18 cellular contexts compared by ENCODE assay signal in the genomic region with DNA sequence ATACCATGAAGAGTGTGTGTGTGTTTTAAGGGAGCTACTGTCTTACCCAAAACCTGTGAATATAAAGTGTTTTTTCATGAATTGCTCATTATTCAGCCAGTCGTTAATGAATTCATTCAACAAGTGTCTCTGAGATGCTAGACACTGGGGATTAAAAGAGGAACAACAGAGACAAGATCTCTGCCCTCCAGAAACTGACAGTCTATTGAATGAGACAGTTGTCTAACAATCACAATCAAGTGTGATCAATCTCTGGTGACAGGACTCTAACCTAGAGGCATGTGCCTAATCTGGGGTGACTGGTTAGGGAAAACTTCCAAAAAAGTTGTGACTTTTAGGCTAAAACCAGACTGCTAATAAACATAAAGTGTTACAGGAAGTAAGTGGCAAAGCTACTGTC.
"Had no signal": no experiment of that assay in that cellular context is flagged by ENCODE, and none has a peak within 500 bp of the region (broad histone marks: within the 10 kb centered on the region; RNA-seq: fewer than 3 reads in every experiment).

No MANE protein-coding gene starts in this region.

- H3K27me3 ChIP-seq: esophagus muscularis mucosa, heart right ventricle, neural progenitor cell, suprapubic skin, transverse colon, uterus had no signal

- H3K27ac ChIP-seq: esophagus muscularis mucosa, heart right ventricle, neural progenitor cell, suprapubic skin, transverse colon, uterus had no signal

- H2AFZ ChIP-seq: neural progenitor cell had no signal

- DNase-seq: activated CD4-positive, alpha-beta T cell treated with anti-CD3 and anti-CD28 coated beads for 36 hours; activated CD4-positive, alpha-beta T cell treated with anti-CD3 and anti-CD28 coated beads, Interleukin-2, amount 50 U/mL, for 48 hours; dermis blood vessel endothelial cell; effector memory CD4-positive, alpha-beta T cell; heart right ventricle; mesenchymal stem cell; naive thymus-derived CD4-positive, alpha-beta T cell; stimulated activated CD4-positive, alpha-beta T cell treated with anti-CD3 and anti-CD28 coated beads, Interleukin-2, amount 100 ng/mL, for 24 hours; stimulated activated naive CD8-positive, alpha-beta T cell treated with anti-CD3 and anti-CD28 coated beads, Interleukin-15, amount 100 ng/mL, for 72 hours; T1000; transverse colon; uterus had no signal

- FAIRE-seq: endothelial cell of umbilical vein had no signal

- H3K4me1 ChIP-seq: esophagus muscularis mucosa, heart right ventricle, neural progenitor cell, suprapubic skin, transverse colon, uterus had no signal

- H3K27me3 Mint-ChIP-seq: activated CD4-positive, alpha-beta T cell treated with anti-CD3 and anti-CD28 coated beads for 36 hours; activated naive CD8-positive, alpha-beta T cell; progenitor cell of endocrine pancreas; stimulated activated naive CD8-positive, alpha-beta T cell treated with anti-CD3 and anti-CD28 coated beads, Interleukin-15, amount 100 ng/mL, for 72 hours had no signal

- H3K4me3 ChIP-seq: esophagus muscularis mucosa, heart right ventricle, neural progenitor cell, suprapubic skin, transverse colon, uterus had no signal

- H3K36me3 Mint-ChIP-seq: activated naive CD8-positive, alpha-beta T cell had no signal

- H3K4me2 ChIP-seq: neural progenitor cell had no signal

- H3K36me3 ChIP-seq: esophagus muscularis mucosa, heart right ventricle, neural progenitor cell, suprapubic skin, transverse colon, uterus had no signal

- H3K9me3 Mint-ChIP-seq: stimulated activated naive CD8-positive, alpha-beta T cell treated with anti-CD3 and anti-CD28 coated beads, Interleukin-15, amount 100 ng/mL, for 72 hours had no signal

- H3K9ac ChIP-seq: neural progenitor cell had no signal

- H3K4me3 Mint-ChIP-seq: activated CD4-positive, alpha-beta T cell treated with anti-CD3 and anti-CD28 coated beads for 36 hours; activated naive CD8-positive, alpha-beta T cell; naive thymus-derived CD4-positive, alpha-beta T cell; neural progenitor cell; stimulated activated naive CD8-positive, alpha-beta T cell treated with anti-CD3 and anti-CD28 coated beads, Interleukin-15, amount 100 ng/mL, for 72 hours had no signal

- ATAC-seq: heart right ventricle; naive thymus-derived CD4-positive, alpha-beta T cell; stimulated activated naive CD8-positive, alpha-beta T cell treated with anti-CD3 and anti-CD28 coated beads, Interleukin-15, amount 100 ng/mL, for 72 hours had no signal

- H3K9me3 ChIP-seq: esophagus muscularis mucosa, heart right ventricle, suprapubic skin, transverse colon, uterus had no signal

- H3K27ac Mint-ChIP-seq: activated CD4-positive, alpha-beta T cell treated with anti-CD3 and anti-CD28 coated beads for 36 hours; activated naive CD8-positive, alpha-beta T cell; neural progenitor cell; progenitor cell of endocrine pancreas; stimulated activated naive CD8-positive, alpha-beta T cell treated with anti-CD3 and anti-CD28 coated beads, Interleukin-15, amount 100 ng/mL, for 72 hours had no signal
